Comparison of ENCODE assay signal across 10 cellular contexts in genomic region chr2:205714058-205714776, GRCh38. TPM values are rescaled to one million over a fixed set of nuclear protein-coding genes. Genes with fewer than 3 reads are reported as not detected.
DNase-seq lines count a peak whose midpoint lies in the region; ATAC-seq and TF ChIP-seq lines count a peak whose summit lies in the region.
"Had no signal": no experiment of that assay in that cellular context is flagged by ENCODE, and none has a peak within 500 bp of the region (broad histone marks: within the 10 kb centered on the region; RNA-seq: fewer than 3 reads in every experiment).

No MANE protein-coding gene starts in this region.

- H3K36me3 ChIP-seq in osteoblast (ENCODE audit: insufficient read depth, low read length), result peaks cover 31% of the 10 kb centered on the region
- H3K36me3 ChIP-seq: neutrophil had no signal

- CTCF ChIA-PET in activated CD8-positive, alpha-beta T cell treated with anti-CD3 and anti-CD28 coated beads for 36 hours (lab: Charles Lee), result interaction anchor here (1.3 kb wide), 1 partner anchor 211 kb away, joined by 3 read pairs; no protein-coding TSS in a partner anchor
- CTCF ChIA-PET in activated CD8-positive, alpha-beta T cell treated with anti-CD3 and anti-CD28 coated beads, Interleukin-2, amount 10 ng/mL, durations not matched to agents 7 days and 5 days (lab: Charles Lee), result no interaction called here

- no peak for TF ChIP-seq CTCF in activated CD8-positive, alpha-beta T cell treated with anti-CD3 and anti-CD28 coated beads for 36 hours (IDR thresholded peaks at IDR 0.05)
- TF ChIP-seq CTCF in brain (conservative IDR thresholded peaks at IDR 0.05) (no peak), osteoblast (IDR thresholded peaks at IDR 0.05; ENCODE audit: extremely low read depth, low read depth, low read length) (no peak)

- no peak overlapping the region for H3K27ac Mint-ChIP-seq in activated CD8-positive, alpha-beta T cell treated with anti-CD3 and anti-CD28 coated beads for 36 hours
- no peak overlapping the region for H3K27ac Mint-ChIP-seq in activated CD8-positive, alpha-beta T cell treated with anti-CD3 and anti-CD28 coated beads, Interleukin-2, amount 10 ng/mL, durations not matched to agents 7 days and 5 days
- peak overlapping the region; percentile 3 to 90 (median 69) for H3K27ac Mint-ChIP-seq in brain

- peaks cover 7% of the 10 kb centered on the region for H3K27me3 Mint-ChIP-seq in activated CD8-positive, alpha-beta T cell treated with anti-CD3 and anti-CD28 coated beads for 36 hours
- peaks cover 2% of the 10 kb centered on the region for H3K27me3 Mint-ChIP-seq in activated CD8-positive, alpha-beta T cell treated with anti-CD3 and anti-CD28 coated beads, Interleukin-2, amount 10 ng/mL, durations not matched to agents 7 days and 5 days (ENCODE audit: low read depth)
- peaks cover 28% of the 10 kb centered on the region for H3K27me3 Mint-ChIP-seq in brain

- no peaks in the 10 kb centered on the region for H3K9me3 Mint-ChIP-seq in activated CD8-positive, alpha-beta T cell treated with anti-CD3 and anti-CD28 coated beads for 36 hours
- H3K9me3 Mint-ChIP-seq in activated CD8-positive, alpha-beta T cell treated with anti-CD3 and anti-CD28 coated beads, Interleukin-2, amount 10 ng/mL, durations not matched to agents 7 days and 5 days (ENCODE audit: insufficient read depth), result no peaks in the 10 kb centered on the region
- H3K9me3 Mint-ChIP-seq in brain, result no peaks in the 10 kb centered on the region

- H3K36me3 Mint-ChIP-seq in activated CD8-positive, alpha-beta T cell treated with anti-CD3 and anti-CD28 coated beads for 36 hours (ENCODE audit: low read depth), result no peaks in the 10 kb centered on the region
- no peaks in the 10 kb centered on the region for H3K36me3 Mint-ChIP-seq in activated CD8-positive, alpha-beta T cell treated with anti-CD3 and anti-CD28 coated beads, Interleukin-2, amount 10 ng/mL, durations not matched to agents 7 days and 5 days (ENCODE audit: low read depth)
- peaks cover 41% of the 10 kb centered on the region for H3K36me3 Mint-ChIP-seq in brain

- no peaks in the 10 kb centered on the region for H3K27me3 ChIP-seq in osteoblast (ENCODE audit: insufficient read depth, low read length)

- H3K79me2 ChIP-seq in osteoblast (ENCODE audit: insufficient read depth, low read length), result peaks cover 22% of the 10 kb centered on the region

- intact Hi-C loops in activated CD8-positive, alpha-beta T cell treated with anti-CD3 and anti-CD28 coated beads for 36 hours (cut with micrococcal nuclease), result no loop called here

- no peak overlapping the region for H3K4me3 ChIP-seq in osteoblast (ENCODE audit: insufficient read depth, low read length)

- H2AFZ ChIP-seq in osteoblast (ENCODE audit: low read length), result peak overlapping the region; percentile 11

- POLR2A ChIA-PET in activated CD8-positive, alpha-beta T cell treated with anti-CD3 and anti-CD28 coated beads for 36 hours (lab: Charles Lee), result interaction anchor here (0.6 kb wide), 1 partner anchor 211 kb away, joined by 3 read pairs; no protein-coding TSS in a partner anchor
- POLR2A ChIA-PET in activated CD8-positive, alpha-beta T cell treated with anti-CD3 and anti-CD28 coated beads, Interleukin-2, amount 10 ng/mL, durations not matched to agents 7 days and 5 days (lab: Charles Lee), result no interaction called here

- no peaks in the 10 kb centered on the region for H3K9me3 ChIP-seq in osteoblast (ENCODE audit: low read depth, low read length)
- H3K9me3 ChIP-seq: neutrophil had no signal

- peak; percentile 62 for ATAC-seq in activated CD8-positive, alpha-beta T cell treated with anti-CD3 and anti-CD28 coated beads for 36 hours
- ATAC-seq in activated CD8-positive, alpha-beta T cell treated with anti-CD3 and anti-CD28 coated beads, Interleukin-2, amount 10 ng/mL, durations not matched to agents 7 days and 5 days, result no peak
- peak; percentile 67 for ATAC-seq in HG03354 (IDR thresholded peaks at IDR 0.05; ENCODE audit: poor library complexity, severe bottlenecking, unreplicated experiment)

- H4K20me1 ChIP-seq in osteoblast (ENCODE audit: insufficient read depth, low read length), result no peaks in the 10 kb centered on the region

- H3K27ac ChIP-seq in osteoblast (ENCODE audit: low read depth, low read length), result peak overlapping the region; percentile 76
- H3K27ac ChIP-seq: C4-2B, neutrophil had no signal

- H3K4me2 ChIP-seq in osteoblast (ENCODE audit: insufficient read depth, low read length), result peak overlapping the region; percentile 2

- DNase-seq in activated CD8-positive, alpha-beta T cell treated with anti-CD3 and anti-CD28 coated beads for 36 hours, result no peak
- DNase-seq in activated CD8-positive, alpha-beta T cell treated with anti-CD3 and anti-CD28 coated beads, Interleukin-2, amount 10 ng/mL, durations not matched to agents 7 days and 5 days, result no peak
- DNase-seq in osteoblast (ENCODE audit: insufficient read length, low spot score, missing footprints) (no peak), foreskin melanocyte (no peak), NCI-H1092 treated with DMSO at 0.1 percent for 48 hours (lab: John Stamatoyannopoulos, UW) (no peak), NCI-H524 (lab: John Stamatoyannopoulos, UW) (no peak)

- peaks cover 14% of the 10 kb centered on the region for H3K4me1 Mint-ChIP-seq in activated CD8-positive, alpha-beta T cell treated with anti-CD3 and anti-CD28 coated beads for 36 hours (ENCODE audit: low read depth)
- H3K4me1 Mint-ChIP-seq in activated CD8-positive, alpha-beta T cell treated with anti-CD3 and anti-CD28 coated beads, Interleukin-2, amount 10 ng/mL, durations not matched to agents 7 days and 5 days (ENCODE audit: low read depth), result peaks cover 1% of the 10 kb centered on the region
- peaks cover 73% of the 10 kb centered on the region for H3K4me1 Mint-ChIP-seq in brain

- no peak overlapping the region for H3K4me3 Mint-ChIP-seq in activated CD8-positive, alpha-beta T cell treated with anti-CD3 and anti-CD28 coated beads for 36 hours
- H3K4me3 Mint-ChIP-seq in activated CD8-positive, alpha-beta T cell treated with anti-CD3 and anti-CD28 coated beads, Interleukin-2, amount 10 ng/mL, durations not matched to agents 7 days and 5 days, result no peak overlapping the region
- H3K4me3 Mint-ChIP-seq in brain, result peak overlapping the region in 2 of 5 experiments; percentile 16 to 38

- H3K4me1 ChIP-seq in osteoblast (ENCODE audit: insufficient read depth, low read length), result peaks cover 31% of the 10 kb centered on the region

RNA-seq across cellular contexts. Expression of gene NRP2, which starts 31.9 kb away (rescaled TPM):
- 1 to 10 TPM in 1 of 2 experiments, under 1 TPM in 1; 0.63 to 1.6 TPM for total RNA-seq in activated CD8-positive, alpha-beta T cell treated with anti-CD3 and anti-CD28 coated beads for 36 hours
- 1 to 10 TPM; 4.0 to 4.2 TPM for total RNA-seq in activated CD8-positive, alpha-beta T cell treated with anti-CD3 and anti-CD28 coated beads, Interleukin-2, amount 10 ng/mL, durations not matched to agents 7 days and 5 days
- 10.2 TPM for polyA plus RNA-seq in brain (ENCODE audit: insufficient read depth, low read depth, low replicate concordance)
- 145 and 183 TPM in 2 replicates for total RNA-seq in osteoblast

Comparison
In these comparisons a context has a peak if more than half of its experiments do, and no peak if none do; other contexts are left out.
1. H3K27ac Mint-ChIP-seq: peak in brain (5 of 5); none in activated CD8-positive, alpha-beta T cell treated with anti-CD3 and anti-CD28 coated beads for 36 hours (single experiment) and activated CD8-positive, alpha-beta T cell treated with anti-CD3 and anti-CD28 coated beads, Interleukin-2, amount 10 ng/mL, durations not matched to agents 7 days and 5 days (single experiment).
2. RNA of gene NRP2, which starts 31.9 kb away (total RNA-seq): 145 to 183 TPM in osteoblast; 4.0 to 4.2 TPM in activated CD8-positive, alpha-beta T cell treated with anti-CD3 and anti-CD28 coated beads, Interleukin-2, amount 10 ng/mL, durations not matched to agents 7 days and 5 days and 0.63 to 1.6 TPM in activated CD8-positive, alpha-beta T cell treated with anti-CD3 and anti-CD28 coated beads for 36 hours; every median in the first group is over 10 times any median in the second.